In genomic region chrX:154091678-154092077, GRCh38 we compare ENCODE assay signal across 1 cellular context.
TF ChIP-seq lines count a peak whose summit lies in the region.

No MANE protein-coding gene starts in this region.

TF ChIP-seq in WTC11, 78 proteins besides CTCF, POLR2A, EP300 and RAD21 (continued from another document):
- TF ChIP-seq E2F1 (CRISPR knock-in tag; IDR thresholded peaks at IDR 0.05) = no peak
- no peak for TF ChIP-seq ZBTB21 (CRISPR knock-in tag; IDR thresholded peaks at IDR 0.05; ENCODE audit: borderline replicate concordance)
- TF ChIP-seq HMGXB4 (CRISPR knock-in tag; IDR thresholded peaks at IDR 0.05) = no peak
- TF ChIP-seq ETV6 (CRISPR knock-in tag; IDR thresholded peaks at IDR 0.05) = no peak
- no peak for TF ChIP-seq MXD4 (CRISPR knock-in tag; IDR thresholded peaks at IDR 0.05; ENCODE audit: borderline replicate concordance)
- TF ChIP-seq TEAD1 (CRISPR knock-in tag; IDR thresholded peaks at IDR 0.05) = no peak
- TF ChIP-seq ZNF416 (CRISPR knock-in tag; IDR thresholded peaks at IDR 0.05) = no peak
- no peak for TF ChIP-seq PRRX2 (CRISPR knock-in tag; IDR thresholded peaks at IDR 0.05)
- no peak for TF ChIP-seq ELF4 (CRISPR knock-in tag; IDR thresholded peaks at IDR 0.05; ENCODE audit: low read depth)
- TF ChIP-seq STAT6 (CRISPR knock-in tag; conservative IDR thresholded peaks at IDR 0.05; ENCODE audit: low read depth) = no peak
- TF ChIP-seq NR2C2 (CRISPR knock-in tag; IDR thresholded peaks at IDR 0.05) = no peak
